Comparison of ENCODE assay signal across 6 cellular contexts in the genomic region with DNA sequence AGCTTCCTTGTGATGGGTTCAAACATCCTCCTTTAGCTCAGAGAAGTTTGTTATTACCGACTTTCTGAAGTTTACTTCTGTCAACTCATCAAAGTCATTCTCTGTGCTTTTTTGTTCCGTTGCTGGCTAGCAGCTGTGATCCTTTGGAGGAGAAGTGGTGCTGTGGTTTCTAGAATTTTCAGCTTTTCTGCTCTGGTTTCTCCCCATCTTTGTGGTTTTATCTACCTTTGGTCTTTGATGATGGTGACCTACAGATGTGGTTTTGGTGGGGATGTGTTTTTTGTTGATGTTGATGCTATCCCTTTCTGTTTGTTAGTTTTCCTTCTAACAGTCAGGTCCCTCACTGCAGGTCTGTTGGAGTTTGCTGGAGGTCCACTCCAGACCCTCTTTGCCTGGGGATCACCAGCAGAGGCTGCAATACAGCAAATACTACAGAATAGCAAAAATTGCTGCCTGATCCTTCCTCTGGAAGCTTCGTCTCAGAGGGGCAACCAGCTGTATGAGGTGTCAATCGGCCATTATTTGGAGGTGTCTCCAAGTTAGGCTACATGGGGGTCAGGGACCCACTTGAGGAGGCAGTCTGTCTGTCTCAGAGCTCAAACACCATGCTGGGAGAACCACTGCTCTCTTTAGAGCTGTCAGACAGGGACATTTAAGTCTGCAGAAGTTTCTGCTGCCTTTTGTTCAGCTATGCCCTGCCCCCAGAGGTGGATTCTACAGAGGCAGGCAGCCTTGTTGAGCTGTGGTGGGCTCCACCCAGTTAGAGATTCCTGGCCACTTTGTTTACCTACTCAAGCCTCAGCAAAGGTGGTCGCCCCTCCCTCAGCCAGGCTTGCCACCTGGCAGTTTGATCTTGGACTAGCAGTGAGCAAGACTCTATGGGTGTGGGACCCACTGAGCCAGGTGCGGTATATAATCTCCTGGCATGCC. TPM values are rescaled to one million over a fixed set of nuclear protein-coding genes. Genes with fewer than 3 reads are reported as not detected.
"Had no signal": no experiment of that assay in that cellular context is flagged by ENCODE, and none has a peak within 500 bp of the region (broad histone marks: within the 10 kb centered on the region; RNA-seq: fewer than 3 reads in every experiment).

No MANE protein-coding gene starts in this region.

RNA-seq across cellular contexts. Expression of gene CYP2B6, which starts 20.4 kb away (rescaled TPM):
- total RNA-seq: fibroblast of lung; left ventricle myocardium superior; natural killer cell; Right ventricle myocardium inferior; subcutaneous adipose tissue; T-helper 1 cell treated with Interleukin-12 subunit alpha and Interleukin-12 subunit beta and Interleukin-4 antibody, amounts not matched to agents 30 ng/mL and 1 ng/mL, for 36 hours had no signal
- polyA plus RNA-seq: fibroblast of lung had no signal
